In genomic region chr4:59987289-59987688, GRCh38 we compare ENCODE assay signal across 29 cellular contexts.
DNase-seq lines count a peak whose midpoint lies in the region; ATAC-seq, FAIRE-seq and TF ChIP-seq lines count a peak whose summit lies in the region.
"Had no signal": no experiment of that assay in that cellular context is flagged by ENCODE, and none has a peak within 500 bp of the region (broad histone marks: within the 10 kb centered on the region; RNA-seq: fewer than 3 reads in every experiment).

No MANE protein-coding gene starts in this region.

- H3K27me3 ChIP-seq in keratinocyte (ENCODE audit: control insufficient read depth, extremely low read depth, insufficient read depth, low read length), result no peaks in the 10 kb centered on the region
- H3K27me3 ChIP-seq: BLaER1 treated with 17β-estradiol and CSF1 and Interleukin-3, amounts not matched to agents 10 nM and 100 nM had no signal

- no peaks in the 10 kb centered on the region for H3K4me1 Mint-ChIP-seq in WTC11
- H3K4me1 Mint-ChIP-seq: IgD-negative memory B cell had no signal

- no peak overlapping the region for H3K4me3 ChIP-seq in keratinocyte (ENCODE audit: control insufficient read depth in 2 of 3, extremely low read depth in 1 of 3, insufficient read depth in 2 of 3, low read depth in 1 of 3, low read length in 3 of 3)
- H3K4me3 ChIP-seq: A549; BLaER1 treated with 17β-estradiol and CSF1 and Interleukin-3, amounts not matched to agents 10 nM and 100 nM; SK-N-MC had no signal

- dilution Hi-C loops in keratinocyte (cut with MboI; ENCODE audit: extremely low pct_ligation_motif_present, low sequenced_read_pairs), result no loop called here

- H3K9me3 ChIP-seq in keratinocyte (ENCODE audit: control insufficient read depth, low read depth, low read length), result no peaks in the 10 kb centered on the region
- H3K9me3 ChIP-seq: A549; BLaER1 treated with 17β-estradiol and CSF1 and Interleukin-3, amounts not matched to agents 10 nM and 100 nM had no signal

- no peak overlapping the region for H3K4me2 ChIP-seq in keratinocyte (ENCODE audit: control insufficient read depth, extremely low read depth, insufficient read depth, low read depth, low read length)
- H3K4me2 ChIP-seq: A549; BLaER1 treated with 17β-estradiol and CSF1 and Interleukin-3, amounts not matched to agents 10 nM and 100 nM; KMS-11 had no signal

- no peak overlapping the region for H3K4me3 Mint-ChIP-seq in WTC11
- H3K4me3 Mint-ChIP-seq: CD4-positive, alpha-beta T cell; HFFc6; IgD-negative memory B cell; T-helper 1 cell treated with Interleukin-12 subunit alpha and Interleukin-12 subunit beta and Interleukin-4 antibody, amounts not matched to agents 30 μg/mL and 1 μg/mL, for 36 hours had no signal

- H4K20me1 ChIP-seq in keratinocyte (ENCODE audit: control insufficient read depth, extremely low read depth, insufficient read depth, low read length), result no peaks in the 10 kb centered on the region
- H4K20me1 ChIP-seq: BLaER1 treated with 17β-estradiol and CSF1 and Interleukin-3, amounts not matched to agents 10 nM and 100 nM had no signal

- no peak for FAIRE-seq in keratinocyte (lab: Jason Lieb, UNC)
- FAIRE-seq: A549, GM12892 had no signal

- no peaks in the 10 kb centered on the region for H3K9me1 ChIP-seq in keratinocyte (ENCODE audit: control insufficient read depth, extremely low read depth, insufficient read depth, low read length)

- H3K36me3 Mint-ChIP-seq in WTC11, result no peaks in the 10 kb centered on the region
- H3K36me3 Mint-ChIP-seq: IgD-negative memory B cell had no signal

- CTCF ChIA-PET in WTC11 (lab: Charles Lee), result no interaction called here

- TF ChIP-seq CTCF in WTC11 (IDR thresholded peaks at IDR 0.05), result no peak
- TF ChIP-seq CTCF in keratinocyte (optimal IDR thresholded peaks at IDR 0.05 in 1 of 3, IDR thresholded peaks at IDR 0.05 in 1 of 3, conservative IDR thresholded peaks at IDR 0.05 in 1 of 3; ENCODE audit: extremely low read depth in 1 of 3, insufficient read depth in 2 of 3, low read length in 3 of 3), result peak in 2 of 3 experiments; percentile 10 to 16

- peak; percentile 39; the same call in 1 of the 2 replicates for ATAC-seq in WTC11
- ATAC-seq: A549, Panc1 had no signal

- DNase-seq in ELR (ENCODE audit: low read depth), result peak; percentile 5
- peak; percentile 6 for DNase-seq in HT-29 (ENCODE audit: low spot score)
- DNase-seq in WTC11 (ENCODE audit: low spot score), result no peak
- DNase-seq in keratinocyte (ENCODE audit: low read depth, low spot score), result no peak
- DNase-seq in activated CD4-positive, alpha-beta T cell treated with anti-CD3 and anti-CD28 coated beads for 48 hours, result no peak
- no peak for DNase-seq in NCI-H510A (lab: John Stamatoyannopoulos, UW)
- no peak for DNase-seq in NCI-H2081 (lab: John Stamatoyannopoulos, UW)
- DNase-seq: AML-193; CD4-positive, alpha-beta T cell; DMS79; EL; GF-D8; H7; HFFc6; NCI-H1105; NCI-H1436 treated with DMSO at 0.1 percent for 48 hours; NCI-H1930; NCI-H446; NCI-H526; SHP77 treated with DMSO at 0.1 percent for 48 hours; SW 1271 had no signal

- H3K36me3 ChIP-seq in keratinocyte (ENCODE audit: control insufficient read depth in 2 of 2, extremely low read depth in 1 of 2, insufficient read depth in 2 of 2, low read length in 2 of 2), result no peaks in the 10 kb centered on the region
- H3K36me3 ChIP-seq: BLaER1 treated with 17β-estradiol and CSF1 and Interleukin-3, amounts not matched to agents 10 nM and 100 nM had no signal

- no peak overlapping the region for H3K27ac Mint-ChIP-seq in WTC11
- H3K27ac Mint-ChIP-seq: CD4-positive, alpha-beta T cell; HFFc6; IgD-negative memory B cell; T-helper 1 cell treated with Interleukin-12 subunit alpha and Interleukin-12 subunit beta and Interleukin-4 antibody, amounts not matched to agents 30 μg/mL and 1 μg/mL, for 36 hours had no signal

- no peaks in the 10 kb centered on the region for H3K79me2 ChIP-seq in keratinocyte (ENCODE audit: control insufficient read depth, insufficient read depth, low read length)

- no peaks in the 10 kb centered on the region for H3K9me3 Mint-ChIP-seq in WTC11

- POLR2A ChIA-PET in WTC11 (lab: Charles Lee), result no interaction called here

- H3K27me3 Mint-ChIP-seq in WTC11 (ENCODE audit: low read depth), result no peaks in the 10 kb centered on the region
- H3K27me3 Mint-ChIP-seq: CD4-positive, alpha-beta T cell; IgD-negative memory B cell had no signal

- no peak overlapping the region for H2AFZ ChIP-seq in keratinocyte (ENCODE audit: control insufficient read depth, low read length)

- H3K4me1 ChIP-seq in keratinocyte (ENCODE audit: control insufficient read depth, extremely low read depth, insufficient read depth, low read length), result no peaks in the 10 kb centered on the region
- H3K4me1 ChIP-seq: A549; BLaER1 treated with 17β-estradiol and CSF1 and Interleukin-3, amounts not matched to agents 10 nM and 100 nM had no signal

- no peak overlapping the region for H3K9ac ChIP-seq in keratinocyte (ENCODE audit: control insufficient read depth, extremely low read depth, insufficient read depth, low read length)
- H3K9ac ChIP-seq: BLaER1 treated with 17β-estradiol and CSF1 and Interleukin-3, amounts not matched to agents 10 nM and 100 nM; KMS-11 had no signal

- no peak overlapping the region for H3K27ac ChIP-seq in keratinocyte (ENCODE audit: control insufficient read depth, insufficient read depth, low read length)
- H3K27ac ChIP-seq: A549; BLaER1 treated with 17β-estradiol and CSF1 and Interleukin-3, amounts not matched to agents 10 nM and 100 nM; KMS-11; SK-N-MC had no signal

TF ChIP-seq in WTC11, 78 proteins besides CTCF, POLR2A, EP300 and RAD21:
- TF ChIP-seq JUN (CRISPR knock-in tag; IDR thresholded peaks at IDR 0.05), result no peak
- TF ChIP-seq ZNF425 (CRISPR knock-in tag; conservative IDR thresholded peaks at IDR 0.05), result no peak
- no peak for TF ChIP-seq ZNF232 (CRISPR knock-in tag; IDR thresholded peaks at IDR 0.05)
- no peak for TF ChIP-seq MLX (CRISPR knock-in tag; IDR thresholded peaks at IDR 0.05)
- no peak for TF ChIP-seq ZNF317 (CRISPR knock-in tag; IDR thresholded peaks at IDR 0.05; ENCODE audit: borderline replicate concordance, low read depth)
- no peak for TF ChIP-seq KAT7 (CRISPR knock-in tag; IDR thresholded peaks at IDR 0.05; ENCODE audit: borderline replicate concordance)
- no peak for TF ChIP-seq HMGA2 (CRISPR knock-in tag; IDR thresholded peaks at IDR 0.05)
- TF ChIP-seq SMAD4 (CRISPR knock-in tag; IDR thresholded peaks at IDR 0.05), result no peak
- TF ChIP-seq SOX15 (CRISPR knock-in tag; IDR thresholded peaks at IDR 0.05), result no peak
- TF ChIP-seq NFATC4 (CRISPR knock-in tag; IDR thresholded peaks at IDR 0.05), result no peak
- no peak for TF ChIP-seq HMGXB4 (CRISPR knock-in tag; IDR thresholded peaks at IDR 0.05)
- TF ChIP-seq EMX1 (CRISPR knock-in tag; IDR thresholded peaks at IDR 0.05), result no peak
- no peak for TF ChIP-seq TEAD4 (CRISPR knock-in tag; IDR thresholded peaks at IDR 0.05)
- no peak for TF ChIP-seq SP1 (CRISPR knock-in tag; conservative IDR thresholded peaks at IDR 0.05)
- no peak for TF ChIP-seq E2F5 (CRISPR knock-in tag; IDR thresholded peaks at IDR 0.05)
- no peak for TF ChIP-seq MYBL2 (CRISPR knock-in tag; IDR thresholded peaks at IDR 0.05)
- TF ChIP-seq ZNF396 (CRISPR knock-in tag; IDR thresholded peaks at IDR 0.05; ENCODE audit: borderline replicate concordance), result no peak

Comparison
In these comparisons a context has a peak if more than half of its experiments do, and no peak if none do; other contexts are left out.
1. DNase-seq: peak in ELR (single experiment) and HT-29 (single experiment); none in WTC11 (single experiment), keratinocyte (single experiment), activated CD4-positive, alpha-beta T cell treated with anti-CD3 and anti-CD28 coated beads for 48 hours (single experiment), NCI-H510A (single experiment) and NCI-H2081 (0 of 2).